11 cellular contexts compared by ENCODE assay signal in the genomic region with DNA sequence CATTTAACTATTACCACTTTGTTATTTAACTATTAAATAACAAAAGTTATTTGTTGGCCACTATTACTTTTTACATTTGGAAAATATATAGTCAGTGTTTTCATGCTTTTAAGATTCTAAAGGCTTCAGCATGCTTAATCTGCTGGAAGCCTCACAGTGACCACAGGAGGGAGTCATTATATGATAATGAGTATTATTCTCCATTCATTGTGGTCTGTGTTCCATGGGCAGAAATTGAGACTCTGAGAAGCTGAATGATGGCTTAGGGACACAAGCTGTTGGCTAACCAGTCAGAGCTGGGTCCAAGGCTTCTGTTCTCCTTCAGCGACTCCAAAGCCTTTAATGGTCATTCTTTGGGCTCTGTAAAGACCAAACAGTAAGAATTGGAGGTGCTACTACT.
DNase-seq lines count a peak whose midpoint lies in the region; TF ChIP-seq lines count a peak whose summit lies in the region.
"Had no signal": no experiment of that assay in that cellular context is flagged by ENCODE, and none has a peak within 500 bp of the region (broad histone marks: within the 10 kb centered on the region; RNA-seq: fewer than 3 reads in every experiment).

No MANE protein-coding gene starts in this region.

- H3K27me3 ChIP-seq in AG04450 (ENCODE audit: control insufficient read depth, insufficient read depth, low read length) (no peaks in the 10 kb centered on the region), OCI-LY3 (ENCODE audit: low read depth, low read length) (no peaks in the 10 kb centered on the region)

- DNase-seq in AG04450 (ENCODE audit: low read depth, low spot score), result no peak
- DNase-seq in GM13977 (ENCODE audit: low spot score), result no peak
- DNase-seq in fibroblast of gingiva (ENCODE audit: low read depth), result peak; percentile 53
- no peak for DNase-seq in GDM1 (lab: John Stamatoyannopoulos, UW)
- DNase-seq in DMS79 (lab: John Stamatoyannopoulos, UW), result no peak
- DNase-seq in NCI-H128 (lab: John Stamatoyannopoulos, UW; ENCODE audit: unreplicated experiment), result no peak
- no peak for DNase-seq in activated effector memory CD4-positive, alpha-beta T cell treated with Interleukin-2 at 50 U/mL for 16 hours
- DNase-seq: effector memory CD4-positive, alpha-beta T cell; substantia nigra; T1000 had no signal

- H3K4me1 ChIP-seq in OCI-LY3 (ENCODE audit: low read length), result peaks cover 58% of the 10 kb centered on the region

- CTCF ChIA-PET in AG04450 (lab: Charles Lee), result interaction anchor here (0.6 to 4.7 kb wide), 11 partner anchors 9 to 342 kb away, joined by 3 to 54 read pairs (median 3); a partner anchor contains a TSS

- TF ChIP-seq CTCF in AG04450 (IDR thresholded peaks at IDR 0.05; ENCODE audit: low read depth, low read length) (peak; percentile 52), GM13977 (IDR thresholded peaks at IDR 0.05; ENCODE audit: extremely low read depth, insufficient read depth, missing control alignments) (peak; percentile 38), OCI-LY3 (IDR thresholded peaks at IDR 0.05; ENCODE audit: low read depth, low read length) (peak; percentile 12; the same call in 1 of the 2 replicates)

- in situ Hi-C loops in GM13977 (cut with MboI; ENCODE audit: low pct_unique_long_range_greater_than_20kb, low sequenced_read_pairs, unreplicated experiment), result no loop called here

- H3K9me3 ChIP-seq in AG04450 (ENCODE audit: control insufficient read depth, insufficient read depth, low read length), result no peaks in the 10 kb centered on the region
- peaks cover 3% of the 10 kb centered on the region; the same call in 1 of the 2 replicates for H3K9me3 ChIP-seq in OCI-LY3 (ENCODE audit: insufficient read depth, low read length)

- H3K27ac ChIP-seq in AG04450 (ENCODE audit: low read depth, low read length), result no peak overlapping the region
- H3K27ac ChIP-seq in OCI-LY3 (ENCODE audit: low read length), result no peak overlapping the region

- H3K9ac ChIP-seq in OCI-LY3 (ENCODE audit: low read length), result no peak overlapping the region

- H2AFZ ChIP-seq in OCI-LY3 (ENCODE audit: low read depth, low read length), result no peak overlapping the region

- H3K79me2 ChIP-seq in OCI-LY3 (ENCODE audit: low read length), result no peaks in the 10 kb centered on the region

- H3K4me2 ChIP-seq in OCI-LY3 (ENCODE audit: low read length), result no peak overlapping the region

- POLR2A ChIA-PET in AG04450 (lab: Yijun Ruan, JAX), result interaction anchor here (0.7 kb wide), 1 partner anchor 110 kb away, joined by 6 read pairs; no protein-coding TSS in a partner anchor

- no peaks in the 10 kb centered on the region for H4K20me1 ChIP-seq in OCI-LY3 (ENCODE audit: insufficient read depth, low read length)

- H3K4me3 ChIP-seq in AG04450 (ENCODE audit: low read depth, low read length), result no peak overlapping the region
- H3K4me3 ChIP-seq in OCI-LY3 (ENCODE audit: low read length), result no peak overlapping the region

- H3K36me3 ChIP-seq in OCI-LY3 (replicated peaks; ENCODE audit: low read depth, low read length), result no peaks in the 10 kb centered on the region
